Comparison of ENCODE assay signal across 1 cellular context in the genomic region with DNA sequence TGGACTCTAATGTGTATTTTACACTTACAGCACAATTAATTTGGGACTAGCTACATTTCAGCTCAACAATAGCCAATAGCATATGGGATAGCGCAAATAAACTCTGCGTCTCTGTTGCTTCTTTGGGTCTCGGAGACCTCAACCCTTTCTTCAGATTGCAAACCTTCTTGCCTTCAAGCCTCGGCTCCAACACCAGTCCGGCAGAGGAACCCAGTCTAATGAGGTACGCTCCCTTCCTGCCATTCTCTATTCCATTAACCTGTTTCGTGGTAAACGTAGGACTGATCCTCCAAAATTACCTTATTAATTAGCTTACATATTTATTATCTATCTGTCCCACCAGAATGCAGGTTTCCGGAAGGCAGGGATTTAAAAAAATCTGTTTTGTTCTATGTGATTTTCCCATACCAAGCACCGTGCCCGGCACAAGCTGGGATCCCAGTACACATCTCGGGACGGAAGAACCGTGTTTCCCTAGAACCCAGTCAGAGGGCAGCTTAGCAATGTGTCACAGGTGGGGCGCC.
TF ChIP-seq lines count a peak whose summit lies in the region.

No MANE protein-coding gene starts in this region.

TF ChIP-seq in K562, 482 proteins besides CTCF, POLR2A, EP300 and RAD21 (continued from another document):
- TF ChIP-seq PHF21A (IDR thresholded peaks at IDR 0.05; ENCODE audit: borderline replicate concordance, low read depth), result peak; percentile 74; the same call in 1 of the 2 replicates
- TF ChIP-seq MAZ (CRISPR knock-in tag; conservative IDR thresholded peaks at IDR 0.05 in 1 of 2, IDR thresholded peaks at IDR 0.05 in 1 of 2), result peak in 1 of 2 experiments; percentile 57; a peak in 1 of 4 replicates
